In genomic region chr10:75211007-75211735, GRCh38 we compare ENCODE assay signal across 8 cellular contexts. TPM values are rescaled to one million over a fixed set of nuclear protein-coding genes. Genes with fewer than 3 reads are reported as not detected.
DNase-seq lines count a peak whose midpoint lies in the region; ATAC-seq, FAIRE-seq and TF ChIP-seq lines count a peak whose summit lies in the region.

No MANE protein-coding gene starts in this region.

- H3K4me1 Mint-ChIP-seq in naive B cell, result peaks cover 11 to 34% (median 15%) of the 10 kb centered on the region in 3 donors

- H3K4me3 Mint-ChIP-seq in naive B cell, result peak overlapping the region; percentile 91 to 100 (median 98)

- H3K36me3 ChIP-seq in DOHH2 (ENCODE audit: control insufficient read depth, low read length), result peaks cover 50% of the 10 kb centered on the region
- H3K36me3 ChIP-seq in endothelial cell of umbilical vein (ENCODE audit: control insufficient read depth in 2 of 2, extremely low read depth in 1 of 2, insufficient read depth in 2 of 2, low read length in 2 of 2), result peaks cover 6 to 25% of the 10 kb centered on the region in 2 experiments

- peak; percentile 81 for FAIRE-seq in endothelial cell of umbilical vein (lab: Jason Lieb, UNC)

- H3K79me2 ChIP-seq in DOHH2 (ENCODE audit: control insufficient read depth, low read length) (peaks cover 56% of the 10 kb centered on the region), endothelial cell of umbilical vein (ENCODE audit: control insufficient read depth, insufficient read depth, low read length) (peaks cover 51% of the 10 kb centered on the region)

- ATAC-seq in HG03159 (IDR thresholded peaks at IDR 0.05; ENCODE audit: unreplicated experiment) (peak; percentile 1), naive B cell (ENCODE audit: low read depth in 2 of 2) (no peak), GM18505 (IDR thresholded peaks at IDR 0.05; ENCODE audit: unreplicated experiment) (no peak)

- H2AFZ ChIP-seq in endothelial cell of umbilical vein (ENCODE audit: low read depth, low read length), result peak overlapping the region; percentile 67

- intact Hi-C loops in endothelial cell of umbilical vein (cut with micrococcal nuclease), result loop anchor here (2.0 kb wide), 1 partner anchor 22 kb away; no protein-coding TSS in a partner anchor

- peak overlapping the region; percentile 95 to 100 (median 98) for H3K27ac Mint-ChIP-seq in naive B cell

- H3K27ac ChIP-seq in DOHH2 (ENCODE audit: low read depth, low read length), result peak overlapping the region; percentile 80
- H3K27ac ChIP-seq in endothelial cell of umbilical vein (ENCODE audit: insufficient read depth, low read depth, low read length), result peak overlapping the region; percentile 94

- TF ChIP-seq POLR2A in endothelial cell of umbilical vein (IDR thresholded peaks at IDR 0.05; ENCODE audit: low read depth, low read length) (no peak), GM18505 (IDR thresholded peaks at IDR 0.05; ENCODE audit: borderline replicate concordance, extremely low read depth, insufficient read depth, insufficient read length) (no peak)

- TF ChIP-seq CTCF in DOHH2 (IDR thresholded peaks at IDR 0.05; ENCODE audit: low read depth, low read length, poor library complexity, severe bottlenecking) (no peak), WI38 (IDR thresholded peaks at IDR 0.05; ENCODE audit: low read depth, low read length) (no peak), endothelial cell of umbilical vein (IDR thresholded peaks at IDR 0.05; ENCODE audit: extremely low read depth in 1 of 2, insufficient read depth in 1 of 2, low read depth in 1 of 2, low read length in 2 of 2) (no peak)

- peak; percentile 71 for DNase-seq in endothelial cell of umbilical vein (ENCODE audit: low read depth, low spot score)
- DNase-seq in naive B cell, result peak; percentile 19
- DNase-seq in NCI-H2107 treated with DMSO at 0.1 percent for 48 hours (lab: John Stamatoyannopoulos, UW; ENCODE audit: unreplicated experiment), result no peak
- no peak for DNase-seq in NCI-H1694 treated with DMSO at 0.1 percent for 48 hours (lab: John Stamatoyannopoulos, UW)

- POLR2A ChIA-PET in endothelial cell of umbilical vein (lab: Charles Lee), result interaction anchor here (0.6 to 2.6 kb wide), 6 partner anchors 14 to 32 kb away, joined by 3 to 23 read pairs (median 5); no protein-coding TSS in a partner anchor

- no peaks in the 10 kb centered on the region for H3K9me2 ChIP-seq in DOHH2 (replicated peaks; ENCODE audit: control insufficient read depth, low read length)

- peak overlapping the region; percentile 93 for H3K4me2 ChIP-seq in DOHH2 (ENCODE audit: low read length)
- peak overlapping the region; percentile 99 for H3K4me2 ChIP-seq in endothelial cell of umbilical vein (ENCODE audit: insufficient read depth, low read length)

- no peaks in the 10 kb centered on the region for H3K27me3 Mint-ChIP-seq in naive B cell

- CTCF ChIA-PET in endothelial cell of umbilical vein (lab: Charles Lee), result interaction anchor here (0.6 to 4.2 kb wide), 9 partner anchors 11 to 189 kb away, joined by 3 to 30 read pairs (median 11); partner anchors contain the start of gene COMTD1

- H3F3A ChIP-seq in DOHH2 (ENCODE audit: control insufficient read depth, insufficient read depth), result no peaks in the 10 kb centered on the region

- peaks cover 0 to 7% of the 10 kb centered on the region in 2 donors for H3K36me3 Mint-ChIP-seq in naive B cell

- TSS peak; percentile 49 for BruUV-seq in endothelial cell of umbilical vein (replicated peaks; lab: Mats Ljungman, UMichigan)

- peak overlapping the region; percentile 89 for H3K4me3 ChIP-seq in DOHH2 (ENCODE audit: low read length)
- H3K4me3 ChIP-seq in WI38 (ENCODE audit: low read depth, low read length), result peak overlapping the region; percentile 92
- H3K4me3 ChIP-seq in endothelial cell of umbilical vein (replicated peaks in 1 of 3; ENCODE audit: insufficient read depth in 1 of 3, low read depth in 1 of 3, low read length in 3 of 3), result peak overlapping the region; percentile 63 to 99 (median 96)

- H3K27me3 ChIP-seq in DOHH2 (ENCODE audit: control insufficient read depth, low read length) (no peaks in the 10 kb centered on the region), endothelial cell of umbilical vein (ENCODE audit: control insufficient read depth in 2 of 2, insufficient read depth in 2 of 2, low read length in 2 of 2) (no peaks in the 10 kb centered on the region)

- no peaks in the 10 kb centered on the region for H3K9me1 ChIP-seq in endothelial cell of umbilical vein (replicated peaks; ENCODE audit: control insufficient read depth, extremely low read depth, insufficient read depth, low read length)

- H3K4me1 ChIP-seq in DOHH2 (ENCODE audit: control insufficient read depth, low read length), result peaks cover 23% of the 10 kb centered on the region
- peaks cover 21% of the 10 kb centered on the region for H3K4me1 ChIP-seq in endothelial cell of umbilical vein (ENCODE audit: control insufficient read depth, extremely low read depth, insufficient read depth, low read length)

- dilution Hi-C loops in endothelial cell of umbilical vein (cut with MboI; ENCODE audit: extremely low pct_ligation_motif_present, low sequenced_read_pairs), result no loop called here

- peak overlapping the region; percentile 100 for H3K9ac ChIP-seq in endothelial cell of umbilical vein (replicated peaks; ENCODE audit: extremely low read depth, insufficient read depth, low read length)

- H3K9me3 ChIP-seq in DOHH2 (ENCODE audit: control insufficient read depth, insufficient read depth, low read length) (no peaks in the 10 kb centered on the region), endothelial cell of umbilical vein (replicated peaks; ENCODE audit: control insufficient read depth, insufficient read depth, low read length) (no peaks in the 10 kb centered on the region)

- H4K20me1 ChIP-seq in DOHH2 (ENCODE audit: control insufficient read depth, insufficient read depth, low read depth, low read length), result peaks cover 9% of the 10 kb centered on the region; the same call in 1 of the 2 replicates
- peaks cover 3% of the 10 kb centered on the region for H4K20me1 ChIP-seq in endothelial cell of umbilical vein (replicated peaks; ENCODE audit: control insufficient read depth, extremely low read depth, insufficient read depth, low read length)

- no peaks in the 10 kb centered on the region for H3K9me3 Mint-ChIP-seq in naive B cell

TF ChIP-seq in endothelial cell of umbilical vein, 7 proteins besides CTCF, POLR2A, EP300 and RAD21:
- no peak for TF ChIP-seq POLR2AphosphoS5 (IDR thresholded peaks at IDR 0.05; ENCODE audit: insufficient read depth, low read depth, low read length)
- no peak for TF ChIP-seq EZH2 (IDR thresholded peaks at IDR 0.05; ENCODE audit: borderline replicate concordance, low read depth, low read length, severe bottlenecking)
- TF ChIP-seq GATA2 (IDR thresholded peaks at IDR 0.05; ENCODE audit: insufficient read depth, insufficient read length, low read depth, low read length), result no peak
- no peak for TF ChIP-seq MYC (IDR thresholded peaks at IDR 0.05; ENCODE audit: low read depth, low read length)
- no peak for TF ChIP-seq MAX (IDR thresholded peaks at IDR 0.05; ENCODE audit: insufficient read depth, insufficient read length)
- no peak for TF ChIP-seq FOS (IDR thresholded peaks at IDR 0.05; ENCODE audit: borderline replicate concordance, insufficient read depth, low read length)
- no peak for TF ChIP-seq JUN (IDR thresholded peaks at IDR 0.05; ENCODE audit: borderline replicate concordance, insufficient read depth, insufficient read length, low read depth)
TF ChIP-seq in endothelial cell of umbilical vein: peak in this region for 0.

RNA-seq across cellular contexts. Expression of gene VDAC2, which starts 0.6 kb away (rescaled TPM):
- 220 and 222 TPM in 2 replicates for total RNA-seq in endothelial cell of umbilical vein
- polyA plus RNA-seq in endothelial cell of umbilical vein (65.5 and 89.3 TPM in 2 replicates), naive B cell (ENCODE audit: low read depth in 6 of 6) (100 to 1,000 TPM; 137 to 212 (median 151) TPM)
- polyA plus RNA-seq in endothelial cell of umbilical vein (2011; cell fraction: cytosol; rRNA removed), result 131 and 135 TPM in 2 replicates
- 94.4 and 118 TPM in 2 replicates for polyA plus RNA-seq in endothelial cell of umbilical vein (2011; cell fraction: nucleus; rRNA removed)
- polyA plus RNA-seq in endothelial cell of umbilical vein (2012), result 297 and 299 TPM in 2 replicates
- 55.0 and 58.7 TPM in 2 replicates for polyA minus RNA-seq in endothelial cell of umbilical vein
- polyA minus RNA-seq in endothelial cell of umbilical vein (2011; cell fraction: cytosol; rRNA and poly(A)+ RNA removed), result 132 TPM
- polyA minus RNA-seq in endothelial cell of umbilical vein (2011; cell fraction: nucleus; rRNA and poly(A)+ RNA removed), result 31.6 and 39.6 TPM in 2 replicates

RNA-seq across cellular contexts. Expression of gene COMTD1, which starts 24.6 kb away (rescaled TPM):
- total RNA-seq in endothelial cell of umbilical vein, result 14.0 and 18.6 TPM in 2 replicates
- polyA plus RNA-seq in endothelial cell of umbilical vein, result 18.4 and 26.6 TPM in 2 replicates
- 5.8 and 10.4 TPM in 2 replicates for polyA plus RNA-seq in endothelial cell of umbilical vein (2011; cell fraction: cytosol; rRNA removed)
- polyA plus RNA-seq in endothelial cell of umbilical vein (2011; cell fraction: nucleus; rRNA removed), result 15.1 and 16.8 TPM in 2 replicates
- polyA plus RNA-seq in endothelial cell of umbilical vein (2012), result 10.8 and 17.0 TPM in 2 replicates
- 1.2 and 1.9 TPM in 2 replicates for polyA minus RNA-seq in endothelial cell of umbilical vein
- polyA minus RNA-seq in endothelial cell of umbilical vein (2011; cell fraction: cytosol; rRNA and poly(A)+ RNA removed), result 24.6 TPM
- 2.5 and 3.8 TPM in 2 replicates for polyA minus RNA-seq in endothelial cell of umbilical vein (2011; cell fraction: nucleus; rRNA and poly(A)+ RNA removed)
- polyA plus RNA-seq in naive B cell (ENCODE audit: low read depth in 6 of 6), result 1 to 10 TPM; 3.1 to 7.0 (median 6.0) TPM

Comparison
In these comparisons a context has a peak if more than half of its experiments do, and no peak if none do; other contexts are left out.
1. DNase-seq: peak in endothelial cell of umbilical vein (single experiment) and naive B cell (single experiment); none in NCI-H2107 treated with DMSO at 0.1 percent for 48 hours (single experiment) and NCI-H1694 treated with DMSO at 0.1 percent for 48 hours (single experiment).
2. Peak in every context shown above with its lines, with median percentiles within 50 percentile points of each other: H3K4me3 ChIP-seq.